11 cellular contexts compared by ENCODE assay signal in genomic region chr10:73609116-73609515, GRCh38. TPM values are rescaled to one million over a fixed set of nuclear protein-coding genes. Genes with fewer than 3 reads are reported as not detected.
"Had no signal": no experiment of that assay in that cellular context is flagged by ENCODE, and none has a peak within 500 bp of the region (broad histone marks: within the 10 kb centered on the region; RNA-seq: fewer than 3 reads in every experiment).

No MANE protein-coding gene starts in this region.

- H3K27ac Mint-ChIP-seq: HFFc6, IgD-negative memory B cell had no signal

- H3K4me3 Mint-ChIP-seq: HFFc6, IgD-negative memory B cell had no signal

- DNase-seq: GM23248, GOT3, H7, HFFc6, KBM-7 had no signal

- H3K36me3 ChIP-seq: HAP-1 had no signal

- H2AFZ ChIP-seq: GM23248 had no signal

- H3K4me1 Mint-ChIP-seq: IgD-negative memory B cell had no signal

- H3K27ac ChIP-seq: GM23248, HL-60 had no signal

- H3K9me3 Mint-ChIP-seq: HFFc6, IgD-negative memory B cell had no signal

- H3K9ac ChIP-seq: GM23248 had no signal

- H3K9me3 ChIP-seq: HAP-1 had no signal

- H3K4me1 ChIP-seq: HAP-1 had no signal

- H3K4me3 ChIP-seq: GM23248, HAP-1 had no signal

- H3K27me3 Mint-ChIP-seq: IgD-negative memory B cell had no signal

RNA-seq across cellular contexts. Expression of gene MYOZ1, which starts 32.2 kb away (rescaled TPM):
- total RNA-seq: HepG2, HT1080 had no signal
- polyA plus RNA-seq: HepG2, IgD-negative memory B cell had no signal

RNA-seq across cellular contexts. Expression of gene SYNPO2L, which starts 46.7 kb away (rescaled TPM):
- total RNA-seq: H4, H7, HepG2 had no signal
- polyA plus RNA-seq: HepG2, IgD-negative memory B cell had no signal
